ENCODE assay signal across 8 cellular contexts in genomic region chr10:114526112-114526496, GRCh38.
DNase-seq lines count a peak whose midpoint lies in the region; ATAC-seq, FAIRE-seq and TF ChIP-seq lines count a peak whose summit lies in the region.

No MANE protein-coding gene starts in this region.

- TF ChIP-seq CTCF in fibroblast of pulmonary artery (IDR thresholded peaks at IDR 0.05; ENCODE audit: low read length, missing control alignments): no peak

- DNase-seq in fibroblast of pulmonary artery (ENCODE audit: low read depth) (peak; percentile 22), renal cortical epithelial cell (ENCODE audit: low read depth) (peak; percentile 79), NCI-H146 treated with DMSO at 0.1 percent for 48 hours (lab: John Stamatoyannopoulos, UW; ENCODE audit: unreplicated experiment) (no peak), pons (ENCODE audit: low spot score) (no peak), GM12891 (ENCODE audit: insufficient read length, low spot score) (no peak)

- H3K4me3 ChIP-seq in fibroblast of pulmonary artery (replicated peaks; ENCODE audit: low read depth, low read length): peak overlapping the region; percentile 55

- peak; percentile 27 for ATAC-seq in GM19025 (IDR thresholded peaks at IDR 0.05; ENCODE audit: low read depth, unreplicated experiment)
- peak; percentile 39 for ATAC-seq in HG02885 (IDR thresholded peaks at IDR 0.05; ENCODE audit: poor library complexity, unreplicated experiment)
- peak; percentile 10 for ATAC-seq in SK-N-SH treated with all-trans-retinoic acid at 6 μM for 48 hours

- TF ChIP-seq POLR2A in GM12891 (IDR thresholded peaks at IDR 0.05; ENCODE audit: low read depth, low read length): no peak

- FAIRE-seq in GM12891 (lab: Jason Lieb, UNC): no peak

TF ChIP-seq in SK-N-SH treated with all-trans-retinoic acid at 6 μM for 48 hours, 23 proteins besides CTCF, POLR2A, EP300 and RAD21 (continues in another document):
- TF ChIP-seq ARNTL (CRISPR knock-in tag; IDR thresholded peaks at IDR 0.05; ENCODE audit: borderline replicate concordance, low read depth) (no peak), OSR1 (CRISPR knock-in tag; IDR thresholded peaks at IDR 0.05) (no peak), ZNF8 (CRISPR knock-in tag; IDR thresholded peaks at IDR 0.05) (no peak), CREB5 (CRISPR knock-in tag; IDR thresholded peaks at IDR 0.05; ENCODE audit: low read depth) (no peak), BACH2 (CRISPR knock-in tag; IDR thresholded peaks at IDR 0.05; ENCODE audit: borderline replicate concordance) (no peak), GLIS3 (CRISPR knock-in tag; IDR thresholded peaks at IDR 0.05) (no peak), TCF4 (CRISPR knock-in tag; IDR thresholded peaks at IDR 0.05; ENCODE audit: borderline replicate concordance) (no peak), SNAI2 (CRISPR knock-in tag; IDR thresholded peaks at IDR 0.05) (no peak), PPARA (CRISPR knock-in tag; IDR thresholded peaks at IDR 0.05; ENCODE audit: borderline replicate concordance) (no peak), ZFP3 (CRISPR knock-in tag; IDR thresholded peaks at IDR 0.05) (no peak), TSHZ2 (CRISPR knock-in tag; IDR thresholded peaks at IDR 0.05) (no peak), POU6F1 (CRISPR knock-in tag; IDR thresholded peaks at IDR 0.05; ENCODE audit: borderline replicate concordance, low read depth) (no peak), RARB (CRISPR knock-in tag; IDR thresholded peaks at IDR 0.05) (no peak)

TF ChIP-seq in GM12891, 5 proteins besides CTCF, POLR2A, EP300 and RAD21:
- no peak for TF ChIP-seq POU2F2 (IDR thresholded peaks at IDR 0.05; ENCODE audit: low read depth, low read length)
- no peak for TF ChIP-seq POLR2AphosphoS5 (IDR thresholded peaks at IDR 0.05; ENCODE audit: low read depth, low read length)
- no peak for TF ChIP-seq SPI1 (IDR thresholded peaks at IDR 0.05; ENCODE audit: low read depth, low read length)

Comparison
In these comparisons a context has a peak if more than half of its experiments do, and no peak if none do; other contexts are left out.
1. DNase-seq: peak in fibroblast of pulmonary artery (single experiment) and renal cortical epithelial cell (single experiment); none in NCI-H146 treated with DMSO at 0.1 percent for 48 hours (single experiment), pons (single experiment) and GM12891 (single experiment).
2. Peak in every context shown above with its lines, with median percentiles within 50 percentile points of each other: ATAC-seq.